Comparison of ENCODE assay signal across 15 cellular contexts in the genomic region with DNA sequence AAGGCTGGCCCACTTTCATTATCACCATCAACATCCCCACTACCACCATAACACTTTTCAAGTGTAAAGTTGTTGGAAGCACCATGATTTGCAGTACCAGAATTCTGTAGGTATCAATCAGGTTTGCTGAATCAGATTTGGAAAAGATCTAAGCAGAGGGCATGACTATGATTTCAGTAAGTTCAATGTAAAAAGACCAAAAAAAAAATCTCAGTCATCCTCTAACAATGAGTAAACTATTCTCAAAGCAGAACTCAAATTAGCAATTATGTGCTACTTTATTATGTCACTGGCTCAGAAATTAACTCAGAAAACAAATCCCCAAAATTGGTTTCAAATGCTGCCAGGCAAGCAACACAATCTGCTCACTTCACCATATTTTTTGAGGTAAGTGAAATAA.
DNase-seq lines count a peak whose midpoint lies in the region; ATAC-seq, FAIRE-seq and TF ChIP-seq lines count a peak whose summit lies in the region.
"Had no signal": no experiment of that assay in that cellular context is flagged by ENCODE, and none has a peak within 500 bp of the region (broad histone marks: within the 10 kb centered on the region; RNA-seq: fewer than 3 reads in every experiment).

No MANE protein-coding gene starts in this region.

- BruUV-seq in GM12878 (replicated peaks; lab: Mats Ljungman, UMichigan) = no TSS peak

- H3K27me3 ChIP-seq in GM12878 (replicated peaks in 1 of 2; ENCODE audit: control insufficient read depth in 2 of 2, insufficient read depth in 2 of 2, low read length in 1 of 2) (no peaks in the 10 kb centered on the region), smooth muscle cell (ENCODE audit: low read depth) (no peaks in the 10 kb centered on the region)
- H3K27me3 ChIP-seq: BLaER1 had no signal

- DNase-seq in activated CD4-positive, alpha-beta T cell treated with anti-CD3 and anti-CD28 coated beads for 36 hours = no peak
- no peak for DNase-seq in activated CD4-positive, alpha-beta T cell treated with anti-CD3 and anti-CD28 coated beads, Interleukin-2, amount 50 U/mL, for 4 hours
- DNase-seq in NCI-H2171 treated with DMSO at 0.1 percent for 48 hours (lab: John Stamatoyannopoulos, UW) (peak; percentile 73), GM12878 (ENCODE audit: low read depth, low spot score) (no peak), smooth muscle cell (lab: John Stamatoyannopoulos, UW; ENCODE audit: unreplicated experiment) (no peak), GM10248 (ENCODE audit: extremely low spot score) (no peak)
- DNase-seq in stimulated activated naive CD4-positive, alpha-beta T cell (lab: John Stamatoyannopoulos, UW) = no peak
- no peak for DNase-seq in activated naive CD8-positive, alpha-beta T cell treated with anti-CD3 and anti-CD28 coated beads for 36 hours
- DNase-seq: Caco-2; CD8-positive, alpha-beta memory T cell; DMS53; GOT3; H9 had no signal

- H4K20me1 ChIP-seq in GM12878 (ENCODE audit: control insufficient read depth, insufficient read depth) = no peaks in the 10 kb centered on the region
- peaks cover 10% of the 10 kb centered on the region for H4K20me1 ChIP-seq in smooth muscle cell (ENCODE audit: low read depth)
- H4K20me1 ChIP-seq: BLaER1 had no signal

- TF ChIP-seq CTCF in GM12878 (IDR thresholded peaks at IDR 0.05 in 2 of 3, conservative IDR thresholded peaks at IDR 0.05 in 1 of 3; ENCODE audit: control insufficient read depth in 2 of 3, extremely low read depth in 1 of 3, insufficient read depth in 1 of 3, low read depth in 3 of 3, low read length in 3 of 3) (no peak), smooth muscle cell (IDR thresholded peaks at IDR 0.05; ENCODE audit: borderline replicate concordance, insufficient read depth, poor library complexity, severe bottlenecking) (no peak), GM10248 (IDR thresholded peaks at IDR 0.05; ENCODE audit: control extremely low read depth, extremely low read depth, low read depth, missing control alignments) (no peak)

- no peaks in the 10 kb centered on the region for H3K9me3 Mint-ChIP-seq in activated CD4-positive, alpha-beta T cell treated with anti-CD3 and anti-CD28 coated beads for 36 hours (ENCODE audit: low read depth)
- H3K9me3 Mint-ChIP-seq in activated naive CD8-positive, alpha-beta T cell treated with anti-CD3 and anti-CD28 coated beads for 36 hours = no peaks in the 10 kb centered on the region
- H3K9me3 Mint-ChIP-seq: CD8-positive, alpha-beta memory T cell; H9 had no signal

- H2AFZ ChIP-seq in GM12878 (ENCODE audit: control insufficient read depth, low read depth, low read length) (no peak overlapping the region), smooth muscle cell (ENCODE audit: low read depth) (no peak overlapping the region)

- no peak for TF ChIP-seq RAD21 in GM12878 (IDR thresholded peaks at IDR 0.05; ENCODE audit: insufficient read depth, low read depth, low read length)

- intact Hi-C loops in activated CD4-positive, alpha-beta T cell treated with anti-CD3 and anti-CD28 coated beads for 36 hours (cut with DNase I, micrococcal nuclease) = loop anchor here in 1 of 2 experiments (2.0 kb wide), 1 partner anchor 42 kb away; no protein-coding TSS in a partner anchor
- intact Hi-C loops in GM12878 (cut with micrococcal nuclease; ENCODE audit: unreplicated experiment) = no loop called here

- H3K9ac ChIP-seq in GM12878 (ENCODE audit: control insufficient read depth, insufficient read depth, low read length) (no peak overlapping the region), smooth muscle cell (ENCODE audit: low read depth) (no peak overlapping the region)
- H3K9ac ChIP-seq: BLaER1 had no signal

- peaks cover 22% of the 10 kb centered on the region for H3K36me3 Mint-ChIP-seq in activated CD4-positive, alpha-beta T cell treated with anti-CD3 and anti-CD28 coated beads for 36 hours (ENCODE audit: low read depth)
- H3K36me3 Mint-ChIP-seq in activated naive CD8-positive, alpha-beta T cell treated with anti-CD3 and anti-CD28 coated beads for 36 hours = peaks cover 5% of the 10 kb centered on the region

- no peak overlapping the region for H3K27ac Mint-ChIP-seq in activated CD4-positive, alpha-beta T cell treated with anti-CD3 and anti-CD28 coated beads for 36 hours
- H3K27ac Mint-ChIP-seq in activated naive CD8-positive, alpha-beta T cell treated with anti-CD3 and anti-CD28 coated beads for 36 hours = no peak overlapping the region
- H3K27ac Mint-ChIP-seq: CD8-positive, alpha-beta memory T cell had no signal

- H3K4me3 Mint-ChIP-seq in activated CD4-positive, alpha-beta T cell treated with anti-CD3 and anti-CD28 coated beads for 36 hours = no peak overlapping the region
- no peak overlapping the region for H3K4me3 Mint-ChIP-seq in activated naive CD8-positive, alpha-beta T cell treated with anti-CD3 and anti-CD28 coated beads for 36 hours
- H3K4me3 Mint-ChIP-seq: CD8-positive, alpha-beta memory T cell; H9 had no signal

- H3K4me1 ChIP-seq in GM12878 (ENCODE audit: control insufficient read depth, insufficient read depth, low read length) (no peaks in the 10 kb centered on the region), smooth muscle cell (ENCODE audit: low read depth) (no peaks in the 10 kb centered on the region)
- H3K4me1 ChIP-seq: BLaER1, Caco-2 had no signal

- H3F3A ChIP-seq in smooth muscle cell (ENCODE audit: low read depth) = peaks cover 7% of the 10 kb centered on the region

- RAD21 ChIA-PET in GM12878 (lab: Charles Lee; ENCODE audit: unreplicated experiment) = no interaction called here

- H3K79me2 ChIP-seq in GM12878 (ENCODE audit: control insufficient read depth, insufficient read depth, low read length) (no peaks in the 10 kb centered on the region), smooth muscle cell (ENCODE audit: low read depth) (no peaks in the 10 kb centered on the region)

- FAIRE-seq in GM12878 (lab: Jason Lieb, UNC) = no peak

- H3K9me3 ChIP-seq in GM12878 (replicated peaks; ENCODE audit: control insufficient read depth, insufficient read depth, low read length) = no peaks in the 10 kb centered on the region
- H3K9me3 ChIP-seq in smooth muscle cell (replicated peaks; ENCODE audit: low read depth) = no peaks in the 10 kb centered on the region
- H3K9me3 ChIP-seq: BLaER1, Caco-2 had no signal

- peak; percentile 53 for ATAC-seq in activated CD4-positive, alpha-beta T cell treated with anti-CD3 and anti-CD28 coated beads for 36 hours
- ATAC-seq in GM12878 = no peak; the same call in 2 of the 3 replicates

- in situ Hi-C loops in GM12878 (cut with MboI) = no loop called here

- H3K36me3 ChIP-seq in GM12878 (ENCODE audit: control insufficient read depth in 2 of 2, insufficient read depth in 2 of 2, low read length in 1 of 2) = no peaks in the 10 kb centered on the region
- H3K36me3 ChIP-seq in smooth muscle cell (ENCODE audit: low read depth) = peaks cover 14% of the 10 kb centered on the region

- TF ChIP-seq EP300 in GM12878 (IDR thresholded peaks at IDR 0.05; ENCODE audit: borderline replicate concordance in 1 of 2, control insufficient read depth in 1 of 2, low read depth in 2 of 2, low read length in 2 of 2) = no peak

- no peak for TF ChIP-seq POLR2A in GM12878 (IDR thresholded peaks at IDR 0.05; ENCODE audit: low read depth, low read length)

- H3K4me1 Mint-ChIP-seq in activated CD4-positive, alpha-beta T cell treated with anti-CD3 and anti-CD28 coated beads for 36 hours = peaks cover 10% of the 10 kb centered on the region
- no peaks in the 10 kb centered on the region for H3K4me1 Mint-ChIP-seq in activated naive CD8-positive, alpha-beta T cell treated with anti-CD3 and anti-CD28 coated beads for 36 hours
- H3K4me1 Mint-ChIP-seq: CD8-positive, alpha-beta memory T cell; H9 had no signal

- H3K27me3 Mint-ChIP-seq in activated CD4-positive, alpha-beta T cell treated with anti-CD3 and anti-CD28 coated beads for 36 hours = no peaks in the 10 kb centered on the region
- H3K27me3 Mint-ChIP-seq in activated naive CD8-positive, alpha-beta T cell treated with anti-CD3 and anti-CD28 coated beads for 36 hours = no peaks in the 10 kb centered on the region
- H3K27me3 Mint-ChIP-seq: CD8-positive, alpha-beta memory T cell had no signal

- CTCF ChIA-PET in activated CD4-positive, alpha-beta T cell treated with anti-CD3 and anti-CD28 coated beads for 36 hours (lab: Charles Lee) = interaction anchor here (1.4 kb wide), 1 partner anchor 220 kb away, joined by 3 read pairs; no protein-coding TSS in a partner anchor
- CTCF ChIA-PET in GM12878 (lab: Yijun Ruan, JAX) (interaction anchor here (0.6 to 2.6 kb wide), 2 partner anchors 220 to 303 kb away, joined by 3 to 10 read pairs; no protein-coding TSS in a partner anchor), GM10248 (lab: Yijun Ruan, JAX) (interaction anchor here (1.0 kb wide), 1 partner anchor 278 kb away, joined by 3 read pairs; no protein-coding TSS in a partner anchor)

- H3K4me3 ChIP-seq in GM12878 (no peak overlapping the region), smooth muscle cell (no peak overlapping the region)
- H3K4me3 ChIP-seq: BLaER1 had no signal

- H3K27ac ChIP-seq in GM12878 (ENCODE audit: control insufficient read depth, insufficient read depth) (no peak overlapping the region), smooth muscle cell (ENCODE audit: low read depth) (no peak overlapping the region)
- H3K27ac ChIP-seq: 22Rv1, BLaER1 had no signal

- SMC1A ChIA-PET in GM12878 (lab: Charles Lee; ENCODE audit: uncharacterized antibody, unreplicated experiment) = interaction anchor here (0.7 to 1.3 kb wide), 2 partner anchors 8 to 11 kb away, joined by 3 read pairs; no protein-coding TSS in a partner anchor

- POLR2A ChIA-PET in activated CD4-positive, alpha-beta T cell treated with anti-CD3 and anti-CD28 coated beads for 36 hours (lab: Charles Lee) = no interaction called here
- POLR2A ChIA-PET in GM12878 (lab: Charles Lee) (no interaction called here), GM10248 (lab: Yijun Ruan, JAX) (no interaction called here)

- H3K4me2 ChIP-seq in GM12878 (ENCODE audit: control insufficient read depth, insufficient read depth) = no peak overlapping the region
- H3K4me2 ChIP-seq in smooth muscle cell = peak overlapping the region; percentile 45
- H3K4me2 ChIP-seq: BLaER1 had no signal

TF ChIP-seq in GM12878, 131 proteins besides CTCF, POLR2A, EP300 and RAD21:
- peak; percentile 56 for TF ChIP-seq JUNB (IDR thresholded peaks at IDR 0.05)
- TF ChIP-seq KDM1A (IDR thresholded peaks at IDR 0.05; ENCODE audit: borderline replicate concordance) = no peak
